8 cellular contexts compared by ENCODE assay signal in genomic region chr6:85460951-85461805, GRCh38. TPM values are rescaled to one million over a fixed set of nuclear protein-coding genes. Genes with fewer than 3 reads are reported as not detected.
DNase-seq lines count a peak whose midpoint lies in the region; ATAC-seq, FAIRE-seq and TF ChIP-seq lines count a peak whose summit lies in the region.

No MANE protein-coding gene starts in this region.

- TF ChIP-seq RAD21 in HCT116 (IDR thresholded peaks at IDR 0.05; ENCODE audit: low read depth): no peak

- no peaks in the 10 kb centered on the region for H3K27me3 Mint-ChIP-seq in central memory CD8-positive, alpha-beta T cell

- intact Hi-C loops in HCT116 (cut with micrococcal nuclease): loop anchor here (10.0 kb wide), 1 partner anchor 214 kb away; no protein-coding TSS in a partner anchor

- H3K9me2 ChIP-seq in HCT116 (ENCODE audit: insufficient read depth): no peaks in the 10 kb centered on the region

- TF ChIP-seq CTCF in HCT116 (IDR thresholded peaks at IDR 0.05 in 2 of 3, conservative IDR thresholded peaks at IDR 0.05 in 1 of 3; ENCODE audit: borderline replicate concordance in 1 of 3, insufficient read depth in 1 of 3, low read depth in 2 of 3, low read length in 2 of 3): no peak
- TF ChIP-seq CTCF in smooth muscle cell (IDR thresholded peaks at IDR 0.05; ENCODE audit: borderline replicate concordance, insufficient read depth, poor library complexity, severe bottlenecking): no peak

- H2AFZ ChIP-seq in HCT116 (ENCODE audit: low read depth, low read length, poor library complexity, severe bottlenecking) (no peak overlapping the region), smooth muscle cell (ENCODE audit: low read depth) (no peak overlapping the region)

- FAIRE-seq in HTR-8/SVneo (lab: Jason Lieb, UNC): no peak

- no peaks in the 10 kb centered on the region for H4K20me1 ChIP-seq in HCT116 (ENCODE audit: insufficient read depth)
- H4K20me1 ChIP-seq in smooth muscle cell (ENCODE audit: low read depth): no peaks in the 10 kb centered on the region

- H3K27me3 ChIP-seq in HCT116 (ENCODE audit: insufficient read depth, low read length) (no peaks in the 10 kb centered on the region), smooth muscle cell (ENCODE audit: low read depth) (no peaks in the 10 kb centered on the region)

- POLR2A ChIA-PET in HCT116 (lab: Charles Lee): interaction anchor here (0.8 to 1.5 kb wide), 3 partner anchors 9 to 217 kb away, joined by 3 to 6 read pairs (median 3); partner anchors contain the start of gene NT5E

- H3K9ac ChIP-seq in HCT116 (ENCODE audit: low read length): peak overlapping the region; percentile 13; the same call in 1 of the 2 replicates
- no peak overlapping the region for H3K9ac ChIP-seq in smooth muscle cell (ENCODE audit: low read depth)

- H3K4me1 ChIP-seq in HCT116 (ENCODE audit: control insufficient read depth in 1 of 2, insufficient read depth in 2 of 2, low read length in 2 of 2) (peaks cover 61 to 100% of the 10 kb centered on the region in 2 experiments), smooth muscle cell (ENCODE audit: low read depth) (peaks cover 18% of the 10 kb centered on the region)

- no peak for TF ChIP-seq POLR2A in HCT116 (IDR thresholded peaks at IDR 0.05; ENCODE audit: borderline replicate concordance, extremely low read depth, insufficient read depth, insufficient read length)

- peak overlapping the region; percentile 50 for H3K4me2 ChIP-seq in HCT116 (ENCODE audit: low read length)
- peak overlapping the region; percentile 40 for H3K4me2 ChIP-seq in smooth muscle cell

- H3K36me3 Mint-ChIP-seq in central memory CD8-positive, alpha-beta T cell (ENCODE audit: insufficient read depth): peaks cover 2% of the 10 kb centered on the region

- H3K79me2 ChIP-seq in HCT116 (ENCODE audit: insufficient read depth, low read length) (peaks cover 28% of the 10 kb centered on the region; the same call in 1 of the 2 replicates), smooth muscle cell (ENCODE audit: low read depth) (peaks cover 19% of the 10 kb centered on the region)

- no peak for DNase-seq in HCT116 (ENCODE audit: low read depth, low spot score)
- peak; percentile 98 for DNase-seq in MV-4-11 (lab: John Stamatoyannopoulos, UW)
- DNase-seq in central memory CD8-positive, alpha-beta T cell (ENCODE audit: low spot score in 2 of 2): peak in 1 of 2 donors; percentile 45
- DNase-seq in smooth muscle cell (lab: John Stamatoyannopoulos, UW; ENCODE audit: unreplicated experiment): no peak
- no peak for DNase-seq in NCI-H187 (lab: John Stamatoyannopoulos, UW)
- no peak for DNase-seq in DMS 273 (lab: John Stamatoyannopoulos, UW; ENCODE audit: unreplicated experiment)
- DNase-seq in HTR-8/SVneo (ENCODE audit: insufficient read length, low spot score): no peak

- H3K36me3 ChIP-seq in HCT116 (ENCODE audit: control insufficient read depth in 1 of 2, insufficient read depth in 2 of 2, low read length in 2 of 2): no peaks in the 10 kb centered on the region
- H3K36me3 ChIP-seq in smooth muscle cell (ENCODE audit: low read depth): no peaks in the 10 kb centered on the region

- ATAC-seq in GM18858 (IDR thresholded peaks at IDR 0.05; ENCODE audit: unreplicated experiment) (peak; percentile 87), HCT116 (no peak)
- peak; percentile 70 for ATAC-seq in central memory CD8-positive, alpha-beta T cell (replicated peaks; ENCODE audit: extremely low read depth, poor library complexity, severe bottlenecking)

- CTCF ChIA-PET in HCT116 (lab: Charles Lee): interaction anchor here (1.8 kb wide), 1 partner anchor 22 kb away, joined by 5 read pairs; no protein-coding TSS in a partner anchor

- H3K4me3 ChIP-seq in HCT116 (replicated peaks in 1 of 2; ENCODE audit: low read depth in 1 of 2, low read length in 2 of 2) (no peak overlapping the region), smooth muscle cell (no peak overlapping the region)

- H3K9me3 ChIP-seq in HCT116 (ENCODE audit: control insufficient read depth in 1 of 2, insufficient read depth in 1 of 2, low read depth in 1 of 2, low read length in 2 of 2) (no peaks in the 10 kb centered on the region), smooth muscle cell (replicated peaks; ENCODE audit: low read depth) (no peaks in the 10 kb centered on the region)

- BruUV-seq in HCT116 (replicated peaks; lab: Mats Ljungman, UMichigan): no TSS peak

- H3K4me1 Mint-ChIP-seq in central memory CD8-positive, alpha-beta T cell: peaks cover 85% of the 10 kb centered on the region

- H3K27ac Mint-ChIP-seq in central memory CD8-positive, alpha-beta T cell (ENCODE audit: low read depth): peak overlapping the region; percentile 83

- RAD21 ChIA-PET in HCT116 (lab: Charles Lee; ENCODE audit: low non-redundant PET in 1 of 2, low total read pairs in 2 of 2, uncharacterized antibody in 2 of 2, unreplicated experiment in 2 of 2): no interaction called here

- H3K9me3 Mint-ChIP-seq in central memory CD8-positive, alpha-beta T cell: no peaks in the 10 kb centered on the region

- WGBS in smooth muscle cell (ENCODE audit: low lambda C conversion rate): 57% methylated on average over 3 of the region's 3 CpGs

- H3K27ac ChIP-seq in HCT116 (ENCODE audit: low read depth, low read length): no peak overlapping the region
- H3K27ac ChIP-seq in smooth muscle cell (ENCODE audit: low read depth): peak overlapping the region; percentile 100

- peak overlapping the region; percentile 70 for H3K4me3 Mint-ChIP-seq in central memory CD8-positive, alpha-beta T cell

- H3F3A ChIP-seq in smooth muscle cell (ENCODE audit: low read depth): peaks cover 20% of the 10 kb centered on the region

TF ChIP-seq in HCT116, 20 proteins besides CTCF, POLR2A, EP300 and RAD21:
- TF ChIP-seq EZH2phosphoT487 (IDR thresholded peaks at IDR 0.05; ENCODE audit: borderline replicate concordance) (no peak), ZNF274 (IDR thresholded peaks at IDR 0.05; ENCODE audit: low read depth, low read length) (no peak), SRF (IDR thresholded peaks at IDR 0.05; ENCODE audit: low read depth) (no peak), CEBPB (IDR thresholded peaks at IDR 0.05; ENCODE audit: low read depth) (no peak)

RNA-seq across cellular contexts. Expression of gene NT5E, which starts 11.3 kb away (rescaled TPM):
- total RNA-seq in HCT116 (2021; ENCODE audit: unreplicated experiment) (68.2 TPM), smooth muscle cell (124 and 137 TPM in 2 replicates)
- polyA plus RNA-seq in HCT116 (2012): 86.0 and 100 TPM in 2 replicates
- polyA plus RNA-seq in smooth muscle cell: 72.8 and 88.6 TPM in 2 replicates
